In the genomic region with DNA sequence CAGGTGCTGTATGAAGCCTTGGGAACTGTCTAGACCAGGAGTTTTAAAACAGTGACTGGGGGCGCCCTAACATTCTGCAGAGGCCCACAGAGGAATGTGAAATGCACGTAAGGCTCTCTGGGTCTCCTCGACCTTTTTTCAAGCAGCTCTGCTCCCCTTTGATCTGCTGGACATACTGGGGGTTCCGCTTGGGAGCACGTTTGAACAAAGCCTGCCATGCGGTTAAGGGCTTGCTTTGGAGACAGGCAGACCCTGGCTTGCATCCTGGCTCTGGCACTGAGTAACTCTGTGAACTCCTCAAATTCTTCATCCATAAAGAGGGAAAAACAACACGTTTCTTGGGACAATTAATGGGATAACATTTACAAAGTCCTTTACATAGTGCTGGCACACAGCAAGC, we compare ENCODE assay signal across 26 cellular contexts.
"Had no signal": no experiment of that assay in that cellular context is flagged by ENCODE, and none has a peak within 500 bp of the region (broad histone marks: within the 10 kb centered on the region; RNA-seq: fewer than 3 reads in every experiment).

No MANE protein-coding gene starts in this region.

- H3K4me3 Mint-ChIP-seq: natural killer cell; neural crest cell; stimulated activated effector memory CD8-positive, alpha-beta T cell treated with anti-CD3 and anti-CD28 coated beads, Interleukin-12 subunit alpha, Interleukin-12 subunit beta, amount 100 ng/mL, for 72 hours; stimulated activated naive CD8-positive, alpha-beta T cell treated with anti-CD3 and anti-CD28 coated beads, Interleukin-15, Interleukin-2, amounts not matched to agents 100 ng/mL and 50 ng/mL, for 24 hours had no signal

- DNase-seq: glutamatergic neuron; heart left ventricle; hypothalamus; kidney glomerular epithelial cell; left cardiac atrium; left lung; lower lobe of right lung; mammary epithelial cell; mesenchymal stem cell; natural killer cell; occipital lobe; psoas muscle; stimulated activated CD4-positive, alpha-beta T cell treated with anti-CD3 and anti-CD28 coated beads, Interleukin-4, amount 100 ng/mL, for 24 hours; stimulated activated naive CD4-positive, alpha-beta T cell; substantia nigra; transverse colon; upper lobe of left lung had no signal

- H3K9me3 Mint-ChIP-seq: natural killer cell; neural crest cell; stimulated activated effector memory CD8-positive, alpha-beta T cell treated with anti-CD3 and anti-CD28 coated beads, Interleukin-12 subunit alpha, Interleukin-12 subunit beta, amount 100 ng/mL, for 72 hours; stimulated activated naive CD8-positive, alpha-beta T cell treated with anti-CD3 and anti-CD28 coated beads, Interleukin-15, Interleukin-2, amounts not matched to agents 100 ng/mL and 50 ng/mL, for 24 hours had no signal

- ATAC-seq: heart left ventricle; left cardiac atrium; left lung; lower lobe of right lung; natural killer cell; psoas muscle; sciatic nerve; stimulated activated effector memory CD8-positive, alpha-beta T cell treated with anti-CD3 and anti-CD28 coated beads, Interleukin-12 subunit alpha, Interleukin-12 subunit beta, amount 100 ng/mL, for 72 hours had no signal

- H3K27me3 ChIP-seq: heart left ventricle, right atrium auricular region, transverse colon, upper lobe of left lung, vagina had no signal

- H3K36me3 Mint-ChIP-seq: natural killer cell; stimulated activated effector memory CD8-positive, alpha-beta T cell treated with anti-CD3 and anti-CD28 coated beads, Interleukin-12 subunit alpha, Interleukin-12 subunit beta, amount 100 ng/mL, for 72 hours had no signal

- H3K36me3 ChIP-seq: neutrophil, right atrium auricular region, transverse colon, vagina had no signal

- H3K9ac ChIP-seq: parathyroid adenoma had no signal

- H3K4me3 ChIP-seq: heart left ventricle, left lung, lower lobe of right lung, psoas muscle, right atrium auricular region, skin epidermis, transverse colon, upper lobe of left lung, vagina had no signal

- H3K27ac ChIP-seq: heart left ventricle, left lung, lower lobe of right lung, neutrophil, parathyroid adenoma, psoas muscle, right atrium auricular region, skin epidermis, transverse colon, upper lobe of left lung, vagina had no signal

- H3K9me3 ChIP-seq: heart left ventricle, left lung, lower lobe of right lung, neutrophil, psoas muscle, right atrium auricular region, transverse colon, upper lobe of left lung, vagina had no signal

- H3K27ac Mint-ChIP-seq: natural killer cell; stimulated activated effector memory CD8-positive, alpha-beta T cell treated with anti-CD3 and anti-CD28 coated beads, Interleukin-12 subunit alpha, Interleukin-12 subunit beta, amount 100 ng/mL, for 72 hours; stimulated activated naive CD8-positive, alpha-beta T cell treated with anti-CD3 and anti-CD28 coated beads, Interleukin-15, Interleukin-2, amounts not matched to agents 100 ng/mL and 50 ng/mL, for 24 hours had no signal

- H3K4me1 ChIP-seq: lower lobe of right lung, parathyroid adenoma, psoas muscle, right atrium auricular region, transverse colon, upper lobe of left lung, vagina had no signal

- H2AFZ ChIP-seq: parathyroid adenoma had no signal

- H3K4me1 Mint-ChIP-seq: natural killer cell; stimulated activated effector memory CD8-positive, alpha-beta T cell treated with anti-CD3 and anti-CD28 coated beads, Interleukin-12 subunit alpha, Interleukin-12 subunit beta, amount 100 ng/mL, for 72 hours had no signal
